In genomic region chr12:121391619-121392324, GRCh38 we compare ENCODE assay signal across 10 cellular contexts. TPM values are rescaled to one million over a fixed set of nuclear protein-coding genes. Genes with fewer than 3 reads are reported as not detected.
A peak's percentile ranks its signal among the peaks of the same experiment; 100 is the strongest.
DNase-seq lines count a peak whose midpoint lies in the region; ATAC-seq and TF ChIP-seq lines count a peak whose summit lies in the region.
"Had no signal": no experiment of that assay in that cellular context is flagged by ENCODE, and none has a peak within 500 bp of the region (broad histone marks: within the 10 kb centered on the region; RNA-seq: fewer than 3 reads in every experiment).

No MANE protein-coding gene starts in this region.

- peak overlapping the region; percentile 32 to 88 (median 49) for H3K27ac Mint-ChIP-seq in CD4-positive, alpha-beta memory T cell
- H3K27ac Mint-ChIP-seq in activated naive CD4-positive, alpha-beta T cell treated with anti-CD3 and anti-CD28 coated beads, Interleukin-2, amount 50 U/mL, for 72 hours: peak overlapping the region; percentile 44 to 63
- H3K27ac Mint-ChIP-seq in natural killer cell (peak overlapping the region; percentile 21 to 74), H9 (no peak overlapping the region)

- no peak overlapping the region for H3K9ac ChIP-seq in Loucy (ENCODE audit: low read depth, low read length, poor library complexity, severe bottlenecking)
- no peak overlapping the region for H3K9ac ChIP-seq in H9 (ENCODE audit: extremely low read depth, insufficient read length, low read length)

- H3K36me3 Mint-ChIP-seq in CD4-positive, alpha-beta memory T cell: no peaks in the 10 kb centered on the region
- H3K36me3 Mint-ChIP-seq in activated naive CD4-positive, alpha-beta T cell treated with anti-CD3 and anti-CD28 coated beads, Interleukin-2, amount 50 U/mL, for 72 hours: no peaks in the 10 kb centered on the region
- H3K36me3 Mint-ChIP-seq in natural killer cell (no peaks in the 10 kb centered on the region), H9 (ENCODE audit: insufficient read depth in 1 of 3, low read depth in 3 of 3) (no peaks in the 10 kb centered on the region)

- H4K91ac ChIP-seq in H9 (ENCODE audit: insufficient read length, low read depth, low read length): no peak overlapping the region

- H3K23ac ChIP-seq in H9 (ENCODE audit: insufficient read length, low read depth, low read length): no peak overlapping the region

- no CpG with 5 or more reads among the region's 10 CpGs for WGBS in H9 (ENCODE audit: extremely low coverage, insufficient read length, low lambda C conversion rate)

- peak overlapping the region; percentile 23 to 82 (median 73) for H3K4me3 Mint-ChIP-seq in CD4-positive, alpha-beta memory T cell
- H3K4me3 Mint-ChIP-seq in natural killer cell (peak overlapping the region; percentile 15), H9 (no peak overlapping the region)

- no peaks in the 10 kb centered on the region for H3K79me2 ChIP-seq in Loucy (ENCODE audit: insufficient read depth, low read length)
- H3K79me2 ChIP-seq in H9 (ENCODE audit: insufficient read depth, low read length): 0 out of 2 replicates have a peak, but pooled peaks cover 2% of the 10 kb centered on the region

- ATAC-seq in activated naive CD4-positive, alpha-beta T cell treated with anti-CD3 and anti-CD28 coated beads, Interleukin-2, amount 50 U/mL, for 72 hours: peak; percentile 73 to 77
- ATAC-seq in natural killer cell: peak; percentile 57 to 78 (median 60)
- ATAC-seq: body of pancreas, HCT116 had no signal

- POLR2A ChIA-PET in CD4-positive, alpha-beta memory T cell (lab: Charles Lee; ENCODE audit: partially characterized antibody): interaction anchor here (0.8 to 2.1 kb wide), 5 partner anchors 8 to 497 kb away, joined by 3 to 19 read pairs (median 3); partner anchors contain the start of genes ANAPC5, PSMD9 and RNF34

- H2AK5ac ChIP-seq in H9 (ENCODE audit: insufficient read length, low read length): no peak overlapping the region

- no peak overlapping the region for H4K5ac ChIP-seq in H9 (ENCODE audit: insufficient read length, low read depth, low read length)

- no peaks in the 10 kb centered on the region for H3K36me3 ChIP-seq in CD4-positive, alpha-beta memory T cell (ENCODE audit: insufficient read depth, low read length)
- no peaks in the 10 kb centered on the region for H3K36me3 ChIP-seq in Loucy (ENCODE audit: insufficient read depth, low read length)

- no peaks in the 10 kb centered on the region for H3K9me3 ChIP-seq in CD4-positive, alpha-beta memory T cell (ENCODE audit: control insufficient read depth in 1 of 2, low read length in 2 of 2)
- H3K9me3 ChIP-seq in Loucy (ENCODE audit: insufficient read depth, low read depth, low read length) (no peaks in the 10 kb centered on the region), H9 (ENCODE audit: control insufficient read depth, low read depth, low read length) (no peaks in the 10 kb centered on the region)
- H3K9me3 ChIP-seq: body of pancreas had no signal

- H4K8ac ChIP-seq in H9 (replicated peaks; ENCODE audit: insufficient read length, low read depth, low read length): no peak overlapping the region

- peaks cover 7 to 11% (median 10%) of the 10 kb centered on the region in 4 donors for H3K4me1 Mint-ChIP-seq in CD4-positive, alpha-beta memory T cell
- H3K4me1 Mint-ChIP-seq in natural killer cell (peaks cover 5 to 10% of the 10 kb centered on the region in 2 donors), H9 (peaks cover 4% of the 10 kb centered on the region in 2 experiments; a peak in 1 of 4 replicates)

- no peak overlapping the region for H3K56ac ChIP-seq in H9 (ENCODE audit: insufficient read length, low read depth, low read length)

- no peaks in the 10 kb centered on the region for H3K79me1 ChIP-seq in H9 (ENCODE audit: insufficient read depth, low read depth, low read length, poor library complexity, severe bottlenecking)

- no peaks in the 10 kb centered on the region for H3K27me3 ChIP-seq in CD4-positive, alpha-beta memory T cell (ENCODE audit: insufficient read depth, low read length)
- no peaks in the 10 kb centered on the region for H3K27me3 ChIP-seq in Loucy (ENCODE audit: insufficient read depth, low read length, poor library complexity, severe bottlenecking)
- H3K27me3 ChIP-seq in H9 (ENCODE audit: insufficient read depth, low read length): no peaks in the 10 kb centered on the region
- H3K27me3 ChIP-seq: body of pancreas had no signal

- H2BK120ac ChIP-seq in H9 (ENCODE audit: low read depth, low read length, poor library complexity, severe bottlenecking): no peak overlapping the region

- no peak overlapping the region for H3K4ac ChIP-seq in H9 (ENCODE audit: low read depth, low read length)

- peak in 4 of 5 donors; percentile 24 to 35 (median 29) for DNase-seq in CD4-positive, alpha-beta memory T cell
- peak in 1 of 2 donors; percentile 14 for DNase-seq in activated naive CD4-positive, alpha-beta T cell treated with anti-CD3 and anti-CD28 coated beads, Interleukin-2, amount 50 U/mL, for 72 hours (ENCODE audit: low spot score in 2 of 2)
- DNase-seq in natural killer cell (no peak), NCI-H82 treated with DMSO at 0.1 percent for 48 hours (lab: John Stamatoyannopoulos, UW; ENCODE audit: unreplicated experiment) (no peak), NCI-H2196 (lab: John Stamatoyannopoulos, UW; ENCODE audit: unreplicated experiment) (no peak), islet precursor cell (no peak), H9 (no peak)

- no peak overlapping the region for H2BK5ac ChIP-seq in H9 (ENCODE audit: insufficient read length, low read length)

- no peaks in the 10 kb centered on the region for H4K20me1 ChIP-seq in Loucy (ENCODE audit: insufficient read depth, low read length, poor library complexity, severe bottlenecking)
- no peaks in the 10 kb centered on the region for H4K20me1 ChIP-seq in H9 (ENCODE audit: control insufficient read depth, insufficient read depth, insufficient read length)

- H3K9me3 Mint-ChIP-seq in CD4-positive, alpha-beta memory T cell: no peaks in the 10 kb centered on the region
- no peaks in the 10 kb centered on the region for H3K9me3 Mint-ChIP-seq in activated naive CD4-positive, alpha-beta T cell treated with anti-CD3 and anti-CD28 coated beads, Interleukin-2, amount 50 U/mL, for 72 hours
- no peaks in the 10 kb centered on the region for H3K9me3 Mint-ChIP-seq in natural killer cell
- no peaks in the 10 kb centered on the region for H3K9me3 Mint-ChIP-seq in H9

- H3K27ac ChIP-seq in CD4-positive, alpha-beta memory T cell (ENCODE audit: low read depth, low read length): peak overlapping the region; percentile 15
- no peak overlapping the region for H3K27ac ChIP-seq in H9 (ENCODE audit: insufficient read length, low read depth, low read length)
- H3K27ac ChIP-seq: body of pancreas had no signal

- no peak overlapping the region for H2BK15ac ChIP-seq in H9 (ENCODE audit: low read depth, low read length)

- no peaks in the 10 kb centered on the region for H3K27me3 Mint-ChIP-seq in CD4-positive, alpha-beta memory T cell
- no peaks in the 10 kb centered on the region for H3K27me3 Mint-ChIP-seq in natural killer cell (ENCODE audit: low read depth in 2 of 2)
- peaks cover 2% of the 10 kb centered on the region; the same call in 1 of the 2 replicates for H3K27me3 Mint-ChIP-seq in H9 (ENCODE audit: low read depth)

- H3K9me2 ChIP-seq in Loucy (replicated peaks; ENCODE audit: low read depth, low read length): no peaks in the 10 kb centered on the region

- intact Hi-C loops in CD4-positive, alpha-beta memory T cell (cut with micrococcal nuclease): no loop called here
- intact Hi-C loops in natural killer cell (cut with micrococcal nuclease): no loop called here

- H3K18ac ChIP-seq in H9 (ENCODE audit: insufficient read length, low read depth, low read length): no peak overlapping the region

- H2AFZ ChIP-seq in Loucy (ENCODE audit: low read length): 0 out of 2 replicates have a peak overlapping the region, but pooled peaks have one; percentile 55
- no peak overlapping the region for H2AFZ ChIP-seq in H9 (ENCODE audit: low read length)

- H3T11ph ChIP-seq in H9 (ENCODE audit: low read length): no peak overlapping the region

- H3K4me3 ChIP-seq in CD4-positive, alpha-beta memory T cell (ENCODE audit: low read length in 2 of 2): peak overlapping the region in 1 of 2 donors; percentile 20
- no peak overlapping the region for H3K4me3 ChIP-seq in Loucy (ENCODE audit: low read length, poor library complexity, severe bottlenecking)
- H3K4me3 ChIP-seq: body of pancreas had no signal

- no peaks in the 10 kb centered on the region for H3F3A ChIP-seq in Loucy (ENCODE audit: low read depth)

- CTCF ChIA-PET in CD4-positive, alpha-beta memory T cell (lab: Charles Lee; ENCODE audit: partially characterized antibody): interaction anchor here (1.0 kb wide), 1 partner anchor 57 kb away, joined by 4 read pairs; no protein-coding TSS in a partner anchor

- no peaks in the 10 kb centered on the region for H3K23me2 ChIP-seq in H9 (ENCODE audit: insufficient read length, low read depth, low read length, poor library complexity, severe bottlenecking)

- no peak overlapping the region for H3K14ac ChIP-seq in H9 (ENCODE audit: insufficient read depth, low read length)

- H2BK12ac ChIP-seq in H9 (ENCODE audit: insufficient read length, low read depth, low read length): no peak overlapping the region

- peak overlapping the region; percentile 32 for H3K4me2 ChIP-seq in Loucy (ENCODE audit: low read depth, low read length, poor library complexity, severe bottlenecking)
- no peak overlapping the region for H3K4me2 ChIP-seq in H9 (ENCODE audit: insufficient read depth, insufficient read length, low read length)

- TF ChIP-seq CTCF in Loucy (conservative IDR thresholded peaks at IDR 0.05; ENCODE audit: low read length) (no peak), natural killer cell (IDR thresholded peaks at IDR 0.05) (no peak), H9 (conservative IDR thresholded peaks at IDR 0.05) (no peak)

- H3K4me1 ChIP-seq in CD4-positive, alpha-beta memory T cell (ENCODE audit: insufficient read depth, low read length): peaks cover 12% of the 10 kb centered on the region
- H3K4me1 ChIP-seq in Loucy (ENCODE audit: insufficient read depth, low read length, poor library complexity, severe bottlenecking): peaks cover 3% of the 10 kb centered on the region
- H3K4me1 ChIP-seq in H9 (ENCODE audit: insufficient read depth, low read length): peaks cover 4% of the 10 kb centered on the region; the same call in 1 of the 2 replicates
- H3K4me1 ChIP-seq: body of pancreas had no signal

- H2BK20ac ChIP-seq in H9 (ENCODE audit: low read depth, low read length, poor library complexity, severe bottlenecking): no peak overlapping the region

RNA-seq across cellular contexts. Expression of gene RNF34, which starts 8.1 kb away (rescaled TPM):
- total RNA-seq in CD4-positive, alpha-beta memory T cell: 10 to 100 TPM; 88.6 to 95.3 TPM
- polyA plus RNA-seq in CD4-positive, alpha-beta memory T cell: 10 to 100 TPM; 61.3 to 84.7 TPM
- total RNA-seq in activated naive CD4-positive, alpha-beta T cell treated with anti-CD3 and anti-CD28 coated beads, Interleukin-2, amount 50 U/mL, for 72 hours: 10 to 100 TPM; 55.1 to 83.0 TPM
- total RNA-seq in natural killer cell (10 to 100 TPM; 62.3 to 78.4 (median 73.4) TPM), H9 (2021) (65.3 and 66.4 TPM in 2 replicates)

RNA-seq across cellular contexts. Expression of gene ANAPC5, which starts 39.6 kb away (rescaled TPM):
- 100 to 1,000 TPM; 143 to 144 TPM for total RNA-seq in CD4-positive, alpha-beta memory T cell
- polyA plus RNA-seq in CD4-positive, alpha-beta memory T cell: 100 to 1,000 TPM; 142 to 231 TPM
- total RNA-seq in activated naive CD4-positive, alpha-beta T cell treated with anti-CD3 and anti-CD28 coated beads, Interleukin-2, amount 50 U/mL, for 72 hours: 100 to 1,000 TPM in 1 of 2 donors, 10 to 100 TPM in 1; 95.5 to 125 TPM
- total RNA-seq in natural killer cell (100 to 1,000 TPM; 134 to 171 (median 163) TPM), H9 (2021) (95.3 and 101 TPM in 2 replicates)

Comparison
In these comparisons a context has a peak if more than half of its experiments do, and no peak if none do; other contexts are left out.
1. DNase-seq: peak in CD4-positive, alpha-beta memory T cell (4 of 5); none in natural killer cell (single experiment), NCI-H82 treated with DMSO at 0.1 percent for 48 hours (single experiment), NCI-H2196 (single experiment), islet precursor cell (single experiment) and H9 (single experiment).
2. H3K27ac Mint-ChIP-seq: peak in CD4-positive, alpha-beta memory T cell (7 of 7), activated naive CD4-positive, alpha-beta T cell treated with anti-CD3 and anti-CD28 coated beads, Interleukin-2, amount 50 U/mL, for 72 hours (2 of 2) and natural killer cell (2 of 2); none in H9 (0 of 3).
3. H3K4me3 Mint-ChIP-seq: peak in CD4-positive, alpha-beta memory T cell (8 of 8) and natural killer cell (single experiment); none in H9 (0 of 2).